In genomic region chr3:169661567-169662214, GRCh38 we compare ENCODE assay signal across 8 cellular contexts. TPM values are rescaled to one million over a fixed set of nuclear protein-coding genes. Genes with fewer than 3 reads are reported as not detected.
DNase-seq lines count a peak whose midpoint lies in the region; ATAC-seq and TF ChIP-seq lines count a peak whose summit lies in the region.

No MANE protein-coding gene starts in this region.

- H3K79me2 ChIP-seq in GM23338 (replicated peaks; ENCODE audit: insufficient read depth), result no peaks in the 10 kb centered on the region

- H3K9me3 Mint-ChIP-seq in GM23338, result peaks cover 2% of the 10 kb centered on the region; the same call in 2 of the 3 replicates
- H3K9me3 Mint-ChIP-seq in activated naive CD8-positive, alpha-beta T cell (ENCODE audit: low read depth), result peaks cover 5% of the 10 kb centered on the region

- H3K36me3 Mint-ChIP-seq in GM23338 (ENCODE audit: low read depth), result no peaks in the 10 kb centered on the region
- H3K36me3 Mint-ChIP-seq in activated naive CD8-positive, alpha-beta T cell, result no peaks in the 10 kb centered on the region

- H3K27me3 ChIP-seq in GM06990 (replicated peaks; ENCODE audit: control insufficient read depth, insufficient read depth, low read length) (peaks cover 7% of the 10 kb centered on the region), GM23338 (ENCODE audit: insufficient read depth) (peaks cover 86% of the 10 kb centered on the region)

- H3K4me1 Mint-ChIP-seq in GM23338, result peaks cover 67% of the 10 kb centered on the region
- peaks cover 51% of the 10 kb centered on the region for H3K4me1 Mint-ChIP-seq in activated naive CD8-positive, alpha-beta T cell (ENCODE audit: low read depth)

- 0 out of 2 replicates have a peak, but pooled peaks cover 4% of the 10 kb centered on the region for H4K20me1 ChIP-seq in GM23338 (replicated peaks; ENCODE audit: insufficient read depth)

- H3K36me3 ChIP-seq in GM06990 (ENCODE audit: control insufficient read depth, insufficient read depth, low read length), result no peaks in the 10 kb centered on the region
- H3K36me3 ChIP-seq in GM23338 (ENCODE audit: insufficient read depth), result no peaks in the 10 kb centered on the region

- DNase-seq in GM06990 (ENCODE audit: extremely low read depth, insufficient read length), result no peak
- peak; percentile 43 for DNase-seq in GM23338 (ENCODE audit: low spot score)
- peak; percentile 64 for DNase-seq in NCI-H1105 treated with DMSO at 0.1 percent for 48 hours (lab: John Stamatoyannopoulos, UW)
- peak; percentile 65 for DNase-seq in left ventricle myocardium superior
- no peak for DNase-seq in retinal pigment epithelial cell (ENCODE audit: low read depth)
- no peak for DNase-seq in globus pallidus (ENCODE audit: low spot score)
- DNase-seq in activated gamma-delta T cell treated with Interleukin-2 at 50 U/mL for 16 hours, result no peak

- intact Hi-C loops in left ventricle myocardium superior (cut with micrococcal nuclease), result no loop called here

- peaks cover 73% of the 10 kb centered on the region for H3K4me1 ChIP-seq in GM23338 (ENCODE audit: insufficient read depth)

- H3K4me3 ChIP-seq in GM06990 (replicated peaks; ENCODE audit: low read depth, low read length), result peak overlapping the region; percentile 54
- H3K4me3 ChIP-seq in GM23338, result peak overlapping the region; percentile 61
- H3K4me3 ChIP-seq in retinal pigment epithelial cell (ENCODE audit: low read length), result peak overlapping the region; percentile 45

- H3K4me2 ChIP-seq in GM23338, result peak overlapping the region; percentile 99

- H3F3A ChIP-seq in GM23338 (replicated peaks; ENCODE audit: low read depth), result peaks cover 32% of the 10 kb centered on the region

- H3K27ac ChIP-seq in GM23338 (ENCODE audit: low read depth), result no peak overlapping the region

- H3K9me2 ChIP-seq in GM23338 (ENCODE audit: insufficient read depth), result no peaks in the 10 kb centered on the region

- H3K4me3 Mint-ChIP-seq in GM23338, result peak overlapping the region; percentile 83
- peak overlapping the region; percentile 89 for H3K4me3 Mint-ChIP-seq in activated naive CD8-positive, alpha-beta T cell

- peak overlapping the region; percentile 96 for H2AFZ ChIP-seq in GM23338

- H3K27me3 Mint-ChIP-seq in GM23338 (ENCODE audit: insufficient read depth, low read depth, poor library complexity), result peaks cover 87% of the 10 kb centered on the region
- H3K27me3 Mint-ChIP-seq in activated naive CD8-positive, alpha-beta T cell, result peaks cover 67% of the 10 kb centered on the region

- no peak overlapping the region for H3K27ac Mint-ChIP-seq in GM23338
- H3K27ac Mint-ChIP-seq in activated naive CD8-positive, alpha-beta T cell, result no peak overlapping the region

- no peak for TF ChIP-seq CTCF in GM06990 (IDR thresholded peaks at IDR 0.05; ENCODE audit: insufficient read depth, low read length, poor library complexity, severe bottlenecking)
- peak in 1 of 2 experiments; percentile 41; a peak in 1 of 4 replicates for TF ChIP-seq CTCF in GM23338 (conservative IDR thresholded peaks at IDR 0.05; ENCODE audit: low read depth in 2 of 2)
- TF ChIP-seq CTCF in retinal pigment epithelial cell (conservative IDR thresholded peaks at IDR 0.05; ENCODE audit: low read depth, low read length), result no peak

- ATAC-seq in GM23338, result peak; percentile 8
- peak; percentile 54 for ATAC-seq in left ventricle myocardium superior

TF ChIP-seq in GM23338, 12 proteins besides CTCF, POLR2A, EP300 and RAD21 (continues in another document):
- TF ChIP-seq NANOG (IDR thresholded peaks at IDR 0.05; ENCODE audit: borderline replicate concordance) (no peak), EZH2phosphoT487 (IDR thresholded peaks at IDR 0.05; ENCODE audit: unreplicated experiment) (no peak), JUNB (IDR thresholded peaks at IDR 0.05; ENCODE audit: unreplicated experiment) (no peak), POLR2AphosphoS5 (IDR thresholded peaks at IDR 0.05; ENCODE audit: low read depth) (no peak), ZNF331 (CRISPR knock-in tag; IDR thresholded peaks at IDR 0.05; ENCODE audit: low read depth) (no peak), ETS1 (IDR thresholded peaks at IDR 0.05) (no peak), STAT1 (IDR thresholded peaks at IDR 0.05; ENCODE audit: unreplicated experiment) (no peak), ZNF462 (CRISPR knock-in tag; IDR thresholded peaks at IDR 0.05) (no peak), CREB1 (CRISPR knock-in tag; IDR thresholded peaks at IDR 0.05; ENCODE audit: low read depth) (no peak), ZNF114 (CRISPR knock-in tag; IDR thresholded peaks at IDR 0.05) (no peak), EZH2 (IDR thresholded peaks at IDR 0.05; ENCODE audit: low read depth, unreplicated experiment) (no peak)

RNA-seq across cellular contexts. Expression of gene MECOM, which starts 1.8 kb away (rescaled TPM):
- 1.1 and 2.7 TPM in 2 replicates for total RNA-seq in GM23338 (2014; rRNA removed; shearing (Covaris generic))
- 0.14 and 0.15 TPM in 2 replicates for polyA plus RNA-seq in GM23338 (2016; fragmentation: Nextera tagmentation; extraction: Ambion mirVana)
- 16.3 TPM for total RNA-seq in left ventricle myocardium superior

Comparison
In these comparisons a context has a peak if more than half of its experiments do, and no peak if none do; other contexts are left out.
1. DNase-seq: peak in GM23338 (single experiment), NCI-H1105 treated with DMSO at 0.1 percent for 48 hours (single experiment) and left ventricle myocardium superior (single experiment); none in GM06990 (single experiment), retinal pigment epithelial cell (single experiment), globus pallidus (single experiment) and activated gamma-delta T cell treated with Interleukin-2 at 50 U/mL for 16 hours (single experiment).
2. Peak in every context shown above with its lines, with median percentiles within 50 percentile points of each other: H3K4me3 ChIP-seq.